14 cellular contexts compared by ENCODE assay signal in genomic region chr14:55645148-55645547, GRCh38.
"Had no signal": no experiment of that assay in that cellular context is flagged by ENCODE, and none has a peak within 500 bp of the region (broad histone marks: within the 10 kb centered on the region; RNA-seq: fewer than 3 reads in every experiment).

No MANE protein-coding gene starts in this region.

- H3K27ac Mint-ChIP-seq: activated naive CD4-positive, alpha-beta T cell treated with anti-CD3 and anti-CD28 coated beads, Interleukin-2, amount 10 ng/mL, durations not matched to agents 7 days and 5 days; activated T-helper 17 cell treated with anti-CD3 and anti-CD28 coated beads, Interleukin-2, amount 50 U/mL, for 72 hours; dendritic cell treated with granulocyte-macrophage colony-stimulating factor and Interleukin-4, amounts not matched to agents 40 ng/mL and 50 ng/mL, for 4 days; mesothelial cell of epicardium; neural progenitor cell had no signal

- H3K4me1 ChIP-seq: lower lobe of right lung, neural progenitor cell, sigmoid colon, vagina had no signal

- H3K9me3 Mint-ChIP-seq: activated naive CD4-positive, alpha-beta T cell treated with anti-CD3 and anti-CD28 coated beads, Interleukin-2, amount 10 ng/mL, durations not matched to agents 7 days and 5 days; activated T-helper 17 cell treated with anti-CD3 and anti-CD28 coated beads, Interleukin-2, amount 50 U/mL, for 72 hours; dendritic cell treated with granulocyte-macrophage colony-stimulating factor and Interleukin-4, amounts not matched to agents 40 ng/mL and 50 ng/mL, for 4 days; mesothelial cell of epicardium; neural progenitor cell had no signal

- ATAC-seq: activated CD4-positive, CD25-positive, alpha-beta regulatory T cell treated with anti-CD3 and anti-CD28 coated beads, Interleukin-2, amount 50 U/mL, for 24 hours; activated T-helper 17 cell treated with anti-CD3 and anti-CD28 coated beads, Interleukin-2, amount 50 U/mL, for 72 hours; left cardiac atrium had no signal

- H3K27ac ChIP-seq: epithelial cell of prostate, heart right ventricle, lower lobe of right lung, neural progenitor cell, ovary, sigmoid colon, vagina had no signal

- H3K27me3 Mint-ChIP-seq: activated naive CD4-positive, alpha-beta T cell treated with anti-CD3 and anti-CD28 coated beads, Interleukin-2, amount 10 ng/mL, durations not matched to agents 7 days and 5 days; activated T-helper 17 cell treated with anti-CD3 and anti-CD28 coated beads, Interleukin-2, amount 50 U/mL, for 72 hours; dendritic cell treated with granulocyte-macrophage colony-stimulating factor and Interleukin-4, amounts not matched to agents 40 ng/mL and 50 ng/mL, for 4 days had no signal

- H3K9me3 ChIP-seq: heart right ventricle, lower lobe of right lung, ovary, sigmoid colon, vagina had no signal

- H3K4me3 ChIP-seq: heart right ventricle, lower lobe of right lung, neural progenitor cell, ovary, sigmoid colon, vagina had no signal

- H3K4me1 Mint-ChIP-seq: neural progenitor cell had no signal

- DNase-seq: activated naive CD4-positive, alpha-beta T cell treated with anti-CD3 and anti-CD28 coated beads, Interleukin-2, amount 10 ng/mL, durations not matched to agents 7 days and 5 days; heart right ventricle; left cardiac atrium; lower lobe of right lung; ovary; sigmoid colon; stimulated activated CD4-positive, alpha-beta T cell treated with anti-CD3 and anti-CD28 coated beads, Interleukin-2, amount 100 ng/mL, for 24 hours had no signal

- H3K9ac ChIP-seq: neural progenitor cell had no signal

- H3K36me3 ChIP-seq: ovary had no signal

- H3K4me3 Mint-ChIP-seq: activated naive CD4-positive, alpha-beta T cell treated with anti-CD3 and anti-CD28 coated beads, Interleukin-2, amount 10 ng/mL, durations not matched to agents 7 days and 5 days; activated T-helper 17 cell treated with anti-CD3 and anti-CD28 coated beads, Interleukin-2, amount 50 U/mL, for 72 hours; dendritic cell treated with granulocyte-macrophage colony-stimulating factor and Interleukin-4, amounts not matched to agents 40 ng/mL and 50 ng/mL, for 4 days; mesothelial cell of epicardium; neural progenitor cell had no signal

- H3K4me2 ChIP-seq: neural progenitor cell had no signal

- H3K27me3 ChIP-seq: heart right ventricle, neural progenitor cell, ovary, sigmoid colon, vagina had no signal

- H2AFZ ChIP-seq: neural progenitor cell had no signal
